ENCODE assay signal across 16 cellular contexts in genomic region chr1:234840843-234841242, GRCh38.
DNase-seq lines count a peak whose midpoint lies in the region; ATAC-seq and TF ChIP-seq lines count a peak whose summit lies in the region.
"Had no signal": no experiment of that assay in that cellular context is flagged by ENCODE, and none has a peak within 500 bp of the region (broad histone marks: within the 10 kb centered on the region; RNA-seq: fewer than 3 reads in every experiment).

No MANE protein-coding gene starts in this region.

- no peak for TF ChIP-seq POLR2A in NB4 (IDR thresholded peaks at IDR 0.05; ENCODE audit: extremely low read depth, insufficient read length)

- ATAC-seq in stimulated activated effector memory CD8-positive, alpha-beta T cell treated with anti-CD3 and anti-CD28 coated beads, Interleukin-12 subunit alpha, Interleukin-12 subunit beta, amount 100 ng/mL, for 72 hours = no peak
- ATAC-seq: SK-N-SH treated with all-trans-retinoic acid at 6 μM for 48 hours; stimulated activated naive CD8-positive, alpha-beta T cell treated with anti-CD3 and anti-CD28 coated beads, Interleukin-15, amount 100 ng/mL, for 72 hours had no signal

- TF ChIP-seq CTCF in CD14-positive monocyte (IDR thresholded peaks at IDR 0.05) = no peak
- TF ChIP-seq CTCF in NB4 (IDR thresholded peaks at IDR 0.05; ENCODE audit: low read depth, low read length) = no peak
- no peak for TF ChIP-seq CTCF in chondrocyte (IDR thresholded peaks at IDR 0.05)

- no peak overlapping the region for H3K4me3 Mint-ChIP-seq in CD14-positive monocyte
- H3K4me3 Mint-ChIP-seq in stimulated activated effector memory CD8-positive, alpha-beta T cell treated with anti-CD3 and anti-CD28 coated beads, Interleukin-12 subunit alpha, Interleukin-12 subunit beta, amount 100 ng/mL, for 72 hours = no peak overlapping the region
- no peak overlapping the region for H3K4me3 Mint-ChIP-seq in chondrocyte (ENCODE audit: unreplicated experiment)
- H3K4me3 Mint-ChIP-seq: CD4-positive, CD25-positive, alpha-beta regulatory T cell; IgD-negative memory B cell had no signal

- H3K27me3 Mint-ChIP-seq in CD14-positive monocyte (ENCODE audit: low read depth in 3 of 3) (no peaks in the 10 kb centered on the region), chondrocyte (ENCODE audit: low read depth) (no peaks in the 10 kb centered on the region)
- H3K27me3 Mint-ChIP-seq: IgD-negative memory B cell; stimulated activated naive CD8-positive, alpha-beta T cell treated with anti-CD3 and anti-CD28 coated beads, Interleukin-15, amount 100 ng/mL, for 72 hours had no signal

- H3K4me3 ChIP-seq in NB4 (ENCODE audit: low read depth, low read length) = no peak overlapping the region
- H3K4me3 ChIP-seq: dorsolateral prefrontal cortex, esophagus squamous epithelium had no signal

- peak; percentile 41 for DNase-seq in A172 (ENCODE audit: low spot score)
- peak; percentile 64 for DNase-seq in CD14-positive monocyte (ENCODE audit: low spot score)
- peak; percentile 75 for DNase-seq in NB4 (ENCODE audit: low read depth)
- peak; percentile 8 for DNase-seq in amniotic epithelial cell (ENCODE audit: low read depth)
- no peak for DNase-seq in stimulated activated effector memory CD8-positive, alpha-beta T cell treated with anti-CD3 and anti-CD28 coated beads, Interleukin-12 subunit alpha, Interleukin-12 subunit beta, amount 100 ng/mL, for 72 hours (ENCODE audit: low spot score in 2 of 2)
- DNase-seq in NCI-H2107 (lab: John Stamatoyannopoulos, UW) = no peak
- DNase-seq in DMS114 treated with DMSO at 0.1 percent for 48 hours (lab: John Stamatoyannopoulos, UW; ENCODE audit: unreplicated experiment) = no peak
- DNase-seq in chondrocyte (ENCODE audit: low spot score) = no peak
- DNase-seq: CD4-positive, CD25-positive, alpha-beta regulatory T cell; dorsolateral prefrontal cortex; esophagus squamous epithelium; NCI-H1417; NCI-H2227 treated with DMSO at 0.1 percent for 48 hours had no signal

- H3K4me1 Mint-ChIP-seq in CD14-positive monocyte (peaks cover 95% of the 10 kb centered on the region), chondrocyte (ENCODE audit: low read depth) (peaks cover 31% of the 10 kb centered on the region)
- H3K4me1 Mint-ChIP-seq in stimulated activated effector memory CD8-positive, alpha-beta T cell treated with anti-CD3 and anti-CD28 coated beads, Interleukin-12 subunit alpha, Interleukin-12 subunit beta, amount 100 ng/mL, for 72 hours = peaks cover 62% of the 10 kb centered on the region

- H3K27ac Mint-ChIP-seq in CD14-positive monocyte = peak overlapping the region; percentile 97 to 99 (median 98)
- no peak overlapping the region for H3K27ac Mint-ChIP-seq in stimulated activated effector memory CD8-positive, alpha-beta T cell treated with anti-CD3 and anti-CD28 coated beads, Interleukin-12 subunit alpha, Interleukin-12 subunit beta, amount 100 ng/mL, for 72 hours
- H3K27ac Mint-ChIP-seq in chondrocyte (ENCODE audit: unreplicated experiment) = no peak overlapping the region

- H3K9me3 Mint-ChIP-seq in CD14-positive monocyte (peaks cover 0 to 5% (median 0%) of the 10 kb centered on the region in 7 donors), chondrocyte (ENCODE audit: low read depth) (peaks cover 3% of the 10 kb centered on the region)
- peaks cover 3% of the 10 kb centered on the region for H3K9me3 Mint-ChIP-seq in stimulated activated effector memory CD8-positive, alpha-beta T cell treated with anti-CD3 and anti-CD28 coated beads, Interleukin-12 subunit alpha, Interleukin-12 subunit beta, amount 100 ng/mL, for 72 hours
- H3K9me3 Mint-ChIP-seq: CD4-positive, CD25-positive, alpha-beta regulatory T cell; IgD-negative memory B cell had no signal

- H3K36me3 Mint-ChIP-seq in CD14-positive monocyte = peaks cover 4 to 7% of the 10 kb centered on the region in 2 donors
- H3K36me3 Mint-ChIP-seq in stimulated activated effector memory CD8-positive, alpha-beta T cell treated with anti-CD3 and anti-CD28 coated beads, Interleukin-12 subunit alpha, Interleukin-12 subunit beta, amount 100 ng/mL, for 72 hours = peaks cover 6% of the 10 kb centered on the region
- H3K36me3 Mint-ChIP-seq in chondrocyte (ENCODE audit: low read depth) = no peaks in the 10 kb centered on the region
- H3K36me3 Mint-ChIP-seq: CD4-positive, CD25-positive, alpha-beta regulatory T cell; IgD-negative memory B cell had no signal

- intact Hi-C loops in CD14-positive monocyte (cut with micrococcal nuclease) = loop anchor here (2.0 to 10.0 kb wide), 7 partner anchors 41 to 346 kb away; partner anchors contain the start of gene IRF2BP2 (in 1 of the 2)

Comparison
In these comparisons a context has a peak if more than half of its experiments do, and no peak if none do; other contexts are left out.
1. DNase-seq: peak in A172 (single experiment), CD14-positive monocyte (single experiment), NB4 (single experiment) and amniotic epithelial cell (single experiment); none in stimulated activated effector memory CD8-positive, alpha-beta T cell treated with anti-CD3 and anti-CD28 coated beads, Interleukin-12 subunit alpha, Interleukin-12 subunit beta, amount 100 ng/mL, for 72 hours (0 of 2), NCI-H2107 (single experiment), DMS114 treated with DMSO at 0.1 percent for 48 hours (single experiment) and chondrocyte (single experiment).
2. H3K27ac Mint-ChIP-seq: peak in CD14-positive monocyte (7 of 7); none in stimulated activated effector memory CD8-positive, alpha-beta T cell treated with anti-CD3 and anti-CD28 coated beads, Interleukin-12 subunit alpha, Interleukin-12 subunit beta, amount 100 ng/mL, for 72 hours (single experiment) and chondrocyte (single experiment).